In genomic region chr4:8087921-8088495, GRCh38 we compare ENCODE assay signal across 30 cellular contexts.
"Had no signal": no experiment of that assay in that cellular context is flagged by ENCODE, and none has a peak within 500 bp of the region (broad histone marks: within the 10 kb centered on the region; RNA-seq: fewer than 3 reads in every experiment).

No MANE protein-coding gene starts in this region.

- H3K27me3 Mint-ChIP-seq: memory B cell; naive thymus-derived CD4-positive, alpha-beta T cell; stimulated activated naive B cell treated with anti-CD40 and anti-IgM and Interleukin-4, amounts not matched to agents 10 μg/mL and 1 μg/mL and 100 μg/mL, for 72 hours; stimulated activated naive CD8-positive, alpha-beta T cell treated with anti-CD3 and anti-CD28 coated beads, Interleukin-15, Interleukin-2, amounts not matched to agents 100 ng/mL and 50 ng/mL, for 24 hours had no signal

- H3K4me3 ChIP-seq: colonic mucosa, esophagus muscularis mucosa, heart right ventricle, lung, neural progenitor cell, ovary, right lobe of liver, thoracic aorta, tibial nerve, upper lobe of left lung had no signal

- H3K27ac Mint-ChIP-seq: memory B cell; mesothelial cell of epicardium; naive thymus-derived CD4-positive, alpha-beta T cell; nephron; neural progenitor cell; stimulated activated naive B cell treated with anti-CD40 and anti-IgM and Interleukin-4, amounts not matched to agents 10 μg/mL and 1 μg/mL and 100 μg/mL, for 72 hours; stimulated activated naive CD8-positive, alpha-beta T cell treated with anti-CD3 and anti-CD28 coated beads, Interleukin-15, Interleukin-2, amounts not matched to agents 100 ng/mL and 50 ng/mL, for 24 hours had no signal

- H3K4me1 ChIP-seq: colonic mucosa, foreskin keratinocyte, neural progenitor cell, right lobe of liver, upper lobe of left lung had no signal

- H3K27me3 ChIP-seq: colonic mucosa, esophagus muscularis mucosa, foreskin keratinocyte, heart right ventricle, neural progenitor cell, ovary, right lobe of liver, tibial nerve, upper lobe of left lung had no signal

- H3K27ac ChIP-seq: colonic mucosa, esophagus muscularis mucosa, foreskin keratinocyte, heart right ventricle, neural progenitor cell, ovary, right lobe of liver, thoracic aorta, upper lobe of left lung had no signal

- H3K4me1 Mint-ChIP-seq: memory B cell; mesothelial cell of epicardium; naive thymus-derived CD4-positive, alpha-beta T cell; nephron had no signal

- ATAC-seq: foreskin keratinocyte; naive thymus-derived CD4-positive, alpha-beta T cell; right lobe of liver; stimulated activated naive B cell treated with anti-CD40 and anti-IgM and Interleukin-4, amounts not matched to agents 10 μg/mL and 1 μg/mL and 100 μg/mL, for 72 hours had no signal

- H3K4me3 Mint-ChIP-seq: memory B cell; mesothelial cell of epicardium; naive thymus-derived CD4-positive, alpha-beta T cell; nephron; stimulated activated naive B cell treated with anti-CD40 and anti-IgM and Interleukin-4, amounts not matched to agents 10 μg/mL and 1 μg/mL and 100 μg/mL, for 72 hours; stimulated activated naive CD8-positive, alpha-beta T cell treated with anti-CD3 and anti-CD28 coated beads, Interleukin-15, Interleukin-2, amounts not matched to agents 100 ng/mL and 50 ng/mL, for 24 hours had no signal

- H3K36me3 ChIP-seq: colonic mucosa, esophagus muscularis mucosa, heart right ventricle, neural progenitor cell, ovary, right lobe of liver, thoracic aorta, tibial nerve, upper lobe of left lung had no signal

- FAIRE-seq: endothelial cell of umbilical vein, islet of Langerhans, small intestine, urothelium cell line had no signal

- H3K9me3 ChIP-seq: colonic mucosa, ovary, right lobe of liver, thoracic aorta had no signal

- H3K36me3 Mint-ChIP-seq: mesothelial cell of epicardium; naive thymus-derived CD4-positive, alpha-beta T cell; neural progenitor cell had no signal

- DNase-seq: colonic mucosa; dermis blood vessel endothelial cell; effector memory CD4-positive, alpha-beta T cell; foreskin keratinocyte; glutamatergic neuron; heart right ventricle; hippocampal formation; kidney glomerular epithelial cell; naive thymus-derived CD4-positive, alpha-beta T cell; nucleus accumbens; retina; small intestine; stimulated activated CD4-positive, alpha-beta T cell treated with anti-CD3 and anti-CD28 coated beads, Interleukin-15, amount 100 ng/mL, for 24 hours; stimulated activated CD4-positive, alpha-beta T cell treated with anti-CD3 and anti-CD28 coated beads, Interleukin-2, amount 100 ng/mL, for 48 hours; stimulated activated naive B cell treated with anti-CD40 and anti-IgM and Interleukin-4, amounts not matched to agents 10 μg/mL and 1 μg/mL and 100 μg/mL, for 72 hours; upper lobe of left lung had no signal

- H3K9me3 Mint-ChIP-seq: memory B cell; stimulated activated naive CD8-positive, alpha-beta T cell treated with anti-CD3 and anti-CD28 coated beads, Interleukin-15, Interleukin-2, amounts not matched to agents 100 ng/mL and 50 ng/mL, for 24 hours had no signal
